8 cellular contexts compared by ENCODE assay signal in the genomic region with DNA sequence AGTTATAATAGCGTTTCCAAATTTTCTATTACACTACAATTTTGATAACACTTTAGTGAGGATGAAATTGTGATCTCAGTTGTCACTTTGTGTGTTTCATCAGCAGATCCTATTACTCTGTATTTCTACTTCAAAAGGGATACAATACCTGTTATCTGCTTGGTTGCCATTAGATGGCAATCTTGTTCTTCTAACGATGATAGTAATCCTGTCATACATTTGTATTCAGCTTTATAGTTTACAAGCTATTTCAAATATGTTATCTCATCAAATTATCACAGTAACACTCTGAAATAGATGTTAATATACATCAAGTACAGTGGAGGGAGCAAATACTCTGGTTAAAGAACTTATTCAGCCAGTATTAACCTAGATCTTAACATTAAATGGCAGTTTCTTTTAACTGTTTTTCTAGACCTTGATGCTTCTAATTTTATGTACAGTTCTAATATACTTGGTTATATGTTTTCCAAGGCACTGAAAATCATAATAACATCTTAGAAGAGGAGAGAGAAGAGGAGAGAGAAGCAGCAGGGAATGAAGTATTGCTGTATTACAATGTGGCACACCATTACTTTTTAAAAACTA.
DNase-seq lines count a peak whose midpoint lies in the region; ATAC-seq and TF ChIP-seq lines count a peak whose summit lies in the region.

No MANE protein-coding gene starts in this region.

- no peak for TF ChIP-seq POLR2A in prostate gland (IDR thresholded peaks at IDR 0.05)

- intact Hi-C loops in prostate gland (cut with DNase I), result no loop called here

- no peak overlapping the region for H2AFZ ChIP-seq in OCI-LY1 (ENCODE audit: low read length)

- in situ Hi-C loops in G401 (cut with HindIII; ENCODE audit: low sequenced_read_pairs), result no loop called here

- H3K4me1 ChIP-seq in OCI-LY1 (ENCODE audit: insufficient read depth, low read length, severe bottlenecking) (no peaks in the 10 kb centered on the region), prostate gland (replicated peaks) (no peaks in the 10 kb centered on the region)

- TF ChIP-seq CTCF in OCI-LY1 (IDR thresholded peaks at IDR 0.05; ENCODE audit: low read length), result peak; percentile 63
- peak in 3 of 4 experiments; percentile 53 to 61 (median 56) for TF ChIP-seq CTCF in prostate gland (IDR thresholded peaks at IDR 0.05)

- H3K9me2 ChIP-seq in OCI-LY1 (ENCODE audit: low read depth, low read length), result no peaks in the 10 kb centered on the region

- no peaks in the 10 kb centered on the region for H3K9me3 ChIP-seq in OCI-LY1 (ENCODE audit: low read length)
- H3K9me3 ChIP-seq in prostate gland, result no peaks in the 10 kb centered on the region

- H3K27me3 ChIP-seq in OCI-LY1 (ENCODE audit: insufficient read depth, low read length), result no peaks in the 10 kb centered on the region
- no peaks in the 10 kb centered on the region for H3K27me3 ChIP-seq in prostate gland (replicated peaks; ENCODE audit: insufficient read depth)

- no peak overlapping the region for H3K4me2 ChIP-seq in OCI-LY1 (ENCODE audit: low read length)

- H4K20me1 ChIP-seq in OCI-LY1 (ENCODE audit: insufficient read depth, low read length), result no peaks in the 10 kb centered on the region

- DNase-seq in G401 (ENCODE audit: low spot score), result peak; percentile 79
- no peak for DNase-seq in prostate gland (ENCODE audit: low spot score)
- DNase-seq in activated gamma-delta T cell treated with Interleukin-2 at 50 U/mL for 16 hours, result no peak
- no peak for DNase-seq in stimulated activated CD4-positive, alpha-beta T cell treated with anti-CD3 and anti-CD28 coated beads, Interleukin-4, amount 100 ng/mL, for 24 hours

- no peak overlapping the region for H3K4me3 ChIP-seq in OCI-LY1 (ENCODE audit: low read depth, low read length, poor library complexity, severe bottlenecking)
- no peak overlapping the region for H3K4me3 ChIP-seq in prostate gland

- no peaks in the 10 kb centered on the region for H3K36me3 ChIP-seq in OCI-LY1 (ENCODE audit: insufficient read depth, low read length)
- H3K36me3 ChIP-seq in prostate gland, result no peaks in the 10 kb centered on the region

- H3K27ac ChIP-seq in OCI-LY1 (ENCODE audit: low read depth, low read length, poor library complexity, severe bottlenecking) (no peak overlapping the region), prostate gland (no peak overlapping the region)

- WGBS in prostate gland, result 3% methylated on average over 2 of the region's 2 CpGs

- no peaks in the 10 kb centered on the region for H3F3A ChIP-seq in OCI-LY1 (ENCODE audit: insufficient read depth, low read length)

- H3K79me2 ChIP-seq in OCI-LY1 (ENCODE audit: insufficient read depth, low read length), result no peaks in the 10 kb centered on the region

- ATAC-seq in GM19468 (IDR thresholded peaks at IDR 0.05; ENCODE audit: extremely low read depth, unreplicated experiment) (peak; percentile 79), HG03469 (IDR thresholded peaks at IDR 0.05; ENCODE audit: unreplicated experiment) (peak; percentile 84), esophagus mucosa (peak; percentile 65)

- H3K9ac ChIP-seq in OCI-LY1 (ENCODE audit: low read length), result no peak overlapping the region
